ENCODE assay signal across 32 cellular contexts in genomic region chr7:13875496-13876074, GRCh38.
"Had no signal": no experiment of that assay in that cellular context is flagged by ENCODE, and none has a peak within 500 bp of the region (broad histone marks: within the 10 kb centered on the region; RNA-seq: fewer than 3 reads in every experiment).

No MANE protein-coding gene starts in this region.

- H3K27ac Mint-ChIP-seq: activated CD4-positive, alpha-beta memory T cell treated with anti-CD3 and anti-CD28 coated beads for 36 hours; activated CD4-positive, alpha-beta T cell treated with anti-CD3 and anti-CD28 coated beads for 36 hours; activated CD4-positive, alpha-beta T cell treated with anti-CD3 and anti-CD28 coated beads, Interleukin-2, amount 10 ng/mL, durations not matched to agents 24 days and 14 days; activated CD8-positive, alpha-beta memory T cell treated with anti-CD3 and anti-CD28 coated beads, Interleukin-2, amount 10 ng/mL, durations not matched to agents 7 days and 5 days; activated CD8-positive, alpha-beta T cell treated with anti-CD3 and anti-CD28 coated beads, Interleukin-2, amount 10 ng/mL, durations not matched to agents 7 days and 5 days; activated naive CD4-positive, alpha-beta T cell treated with anti-CD3 and anti-CD28 coated beads, Interleukin-2, amount 10 ng/mL, durations not matched to agents 7 days and 5 days; activated naive CD4-positive, alpha-beta T cell treated with anti-CD3 and anti-CD28 coated beads, Interleukin-2, amount 50 U/mL, for 72 hours; activated naive CD8-positive, alpha-beta T cell treated with anti-CD3 and anti-CD28 coated beads, Interleukin-2, amount 10 ng/mL, durations not matched to agents 7 days and 5 days; activated T-helper 1 cell treated with anti-CD3 and anti-CD28 coated beads, Interleukin-12 subunit alpha, Interleukin-12 subunit beta, Interleukin-2, Interleukin-4 antibody, amounts not matched to agents 30 ng/mL and 10 ng/mL and 1 ng/mL, durations not matched to agents 14 hours and 24 hours and 36 hours; activated T-helper 2 cell treated with anti-CD3 and anti-CD28 coated beads, Interferon-gamma antibody, Interleukin-2, Interleukin-4, amounts not matched to agents 10 μg/mL and 5 μg/mL and 100 μg/mL, durations not matched to agents 14 hours and 24 hours and 36 hours; effector memory CD8-positive, alpha-beta T cell; T-helper 17 cell; T-helper 2 cell treated with Interferon-gamma antibody and Interleukin-4, amounts not matched to agents 5 μg/mL and 100 μg/mL, for 36 hours had no signal

- H3K27me3 ChIP-seq: body of pancreas, esophagus squamous epithelium, gastroesophageal sphincter, heart right ventricle had no signal

- FAIRE-seq: colon had no signal

- H3K9me3 Mint-ChIP-seq: activated CD4-positive, alpha-beta memory T cell treated with anti-CD3 and anti-CD28 coated beads for 36 hours; activated CD4-positive, alpha-beta T cell treated with anti-CD3 and anti-CD28 coated beads, Interleukin-2, amount 10 ng/mL, durations not matched to agents 24 days and 14 days; activated naive CD4-positive, alpha-beta T cell treated with anti-CD3 and anti-CD28 coated beads, Interleukin-2, amount 10 ng/mL, durations not matched to agents 7 days and 5 days; effector memory CD8-positive, alpha-beta T cell had no signal

- DNase-seq: activated CD4-positive, alpha-beta memory T cell treated with anti-CD3 and anti-CD28 coated beads for 36 hours; activated CD4-positive, alpha-beta T cell treated with anti-CD3 and anti-CD28 coated beads for 36 hours; activated CD4-positive, alpha-beta T cell treated with anti-CD3 and anti-CD28 coated beads, Interleukin-2, amount 10 ng/mL, durations not matched to agents 24 days and 14 days; activated CD4-positive, CD25-positive, alpha-beta regulatory T cell; activated CD4-positive, CD25-positive, alpha-beta regulatory T cell treated with anti-CD3 and anti-CD28 coated beads, Interleukin-2, amount 50 U/mL, for 72 hours; activated CD8-positive, alpha-beta memory T cell treated with anti-CD3 and anti-CD28 coated beads, Interleukin-2, amount 10 ng/mL, durations not matched to agents 7 days and 5 days; activated CD8-positive, alpha-beta memory T cell treated with anti-CD3 and anti-CD28 coated beads, Interleukin-2, amount 50 U/mL, for 4 hours; activated CD8-positive, alpha-beta T cell treated with anti-CD3 and anti-CD28 coated beads, Interleukin-2, amount 10 ng/mL, durations not matched to agents 7 days and 5 days; activated effector memory CD4-positive, alpha-beta T cell treated with anti-CD3 and anti-CD28 coated beads, Interleukin-2, amount 50 U/mL, for 16 hours; activated naive CD4-positive, alpha-beta T cell treated with anti-CD3 and anti-CD28 coated beads, Interleukin-2, amount 10 ng/mL, durations not matched to agents 7 days and 5 days; activated naive CD8-positive, alpha-beta T cell treated with anti-CD3 and anti-CD28 coated beads, Interleukin-2, amount 10 ng/mL, durations not matched to agents 7 days and 5 days; activated T-cell treated with anti-CD3 and anti-CD28 coated beads, Interleukin-2, amount 50 U/mL, for 1 hour; activated T-cell treated with anti-CD3 and anti-CD28 coated beads, Interleukin-2, amount 50 U/mL, for 48 hours; amniotic stem cell; anterior cingulate cortex; body of pancreas; caudate nucleus; cortex of kidney; dermis blood vessel endothelial cell; effector CD4-positive, alpha-beta T cell; effector memory CD8-positive, alpha-beta T cell; esophagus squamous epithelium; foreskin melanocyte; heart right ventricle; T-helper 17 cell; T1000 had no signal

- H3K36me3 Mint-ChIP-seq: activated CD4-positive, alpha-beta memory T cell treated with anti-CD3 and anti-CD28 coated beads for 36 hours; activated naive CD4-positive, alpha-beta T cell treated with anti-CD3 and anti-CD28 coated beads, Interleukin-2, amount 10 ng/mL, durations not matched to agents 7 days and 5 days; activated naive CD4-positive, alpha-beta T cell treated with anti-CD3 and anti-CD28 coated beads, Interleukin-2, amount 50 U/mL, for 72 hours; activated naive CD8-positive, alpha-beta T cell treated with anti-CD3 and anti-CD28 coated beads, Interleukin-2, amount 10 ng/mL, durations not matched to agents 7 days and 5 days had no signal

- H3K9me3 ChIP-seq: body of pancreas, esophagus squamous epithelium, gastroesophageal sphincter, heart right ventricle had no signal

- H3K27me3 Mint-ChIP-seq: activated CD4-positive, alpha-beta memory T cell treated with anti-CD3 and anti-CD28 coated beads for 36 hours; activated CD4-positive, alpha-beta T cell treated with anti-CD3 and anti-CD28 coated beads for 36 hours; activated CD4-positive, alpha-beta T cell treated with anti-CD3 and anti-CD28 coated beads, Interleukin-2, amount 10 ng/mL, durations not matched to agents 24 days and 14 days; activated CD8-positive, alpha-beta memory T cell treated with anti-CD3 and anti-CD28 coated beads, Interleukin-2, amount 10 ng/mL, durations not matched to agents 7 days and 5 days; activated naive CD4-positive, alpha-beta T cell treated with anti-CD3 and anti-CD28 coated beads, Interleukin-2, amount 10 ng/mL, durations not matched to agents 7 days and 5 days; activated naive CD8-positive, alpha-beta T cell treated with anti-CD3 and anti-CD28 coated beads, Interleukin-2, amount 10 ng/mL, durations not matched to agents 7 days and 5 days; T-helper 17 cell had no signal

- H3K4me3 ChIP-seq: body of pancreas, esophagus squamous epithelium, gastroesophageal sphincter had no signal

- H3K27ac ChIP-seq: body of pancreas, esophagus squamous epithelium, gastroesophageal sphincter, heart right ventricle had no signal

- H3K4me3 Mint-ChIP-seq: activated CD4-positive, alpha-beta memory T cell treated with anti-CD3 and anti-CD28 coated beads for 36 hours; activated CD4-positive, alpha-beta T cell treated with anti-CD3 and anti-CD28 coated beads for 36 hours; activated CD4-positive, alpha-beta T cell treated with anti-CD3 and anti-CD28 coated beads, Interleukin-2, amount 10 ng/mL, durations not matched to agents 24 days and 14 days; activated CD8-positive, alpha-beta memory T cell treated with anti-CD3 and anti-CD28 coated beads, Interleukin-2, amount 10 ng/mL, durations not matched to agents 7 days and 5 days; activated CD8-positive, alpha-beta T cell treated with anti-CD3 and anti-CD28 coated beads, Interleukin-2, amount 10 ng/mL, durations not matched to agents 7 days and 5 days; activated naive CD4-positive, alpha-beta T cell treated with anti-CD3 and anti-CD28 coated beads, Interleukin-2, amount 10 ng/mL, durations not matched to agents 7 days and 5 days; activated naive CD8-positive, alpha-beta T cell treated with anti-CD3 and anti-CD28 coated beads, Interleukin-2, amount 10 ng/mL, durations not matched to agents 7 days and 5 days; activated T-helper 1 cell treated with anti-CD3 and anti-CD28 coated beads, Interleukin-12 subunit alpha, Interleukin-12 subunit beta, Interleukin-2, Interleukin-4 antibody, amounts not matched to agents 30 ng/mL and 10 ng/mL and 1 ng/mL, durations not matched to agents 14 hours and 24 hours and 36 hours; effector memory CD8-positive, alpha-beta T cell; T-helper 17 cell; T-helper 2 cell treated with Interferon-gamma antibody and Interleukin-4, amounts not matched to agents 5 μg/mL and 100 μg/mL, for 36 hours had no signal

- H3K4me1 ChIP-seq: body of pancreas, gastroesophageal sphincter, heart right ventricle had no signal

- H3K36me3 ChIP-seq: esophagus squamous epithelium, gastroesophageal sphincter, heart right ventricle had no signal

- H3K4me1 Mint-ChIP-seq: activated CD4-positive, alpha-beta T cell treated with anti-CD3 and anti-CD28 coated beads for 36 hours; activated CD4-positive, alpha-beta T cell treated with anti-CD3 and anti-CD28 coated beads, Interleukin-2, amount 10 ng/mL, durations not matched to agents 24 days and 14 days; activated naive CD4-positive, alpha-beta T cell treated with anti-CD3 and anti-CD28 coated beads, Interleukin-2, amount 10 ng/mL, durations not matched to agents 7 days and 5 days; activated naive CD8-positive, alpha-beta T cell treated with anti-CD3 and anti-CD28 coated beads, Interleukin-2, amount 10 ng/mL, durations not matched to agents 7 days and 5 days had no signal
